Comparison of ENCODE assay signal across 22 cellular contexts in the genomic region with DNA sequence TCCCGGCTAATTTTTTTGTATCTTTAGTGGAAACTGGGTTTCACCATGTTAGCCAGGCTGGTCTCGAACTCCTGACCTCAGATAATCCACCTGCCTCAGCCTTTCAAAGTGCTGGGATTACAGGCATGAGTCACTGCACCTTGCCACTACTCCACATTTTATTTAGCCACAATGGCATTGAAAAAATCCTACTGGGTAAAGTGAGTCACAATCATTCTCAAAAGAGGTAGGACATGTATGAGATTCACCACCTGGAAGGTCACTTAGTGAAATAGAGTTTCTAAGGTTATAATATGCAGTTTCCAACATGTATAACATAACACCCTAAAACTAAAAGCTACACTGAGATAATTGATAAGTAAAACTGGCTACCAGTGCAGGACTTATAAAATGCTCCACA.
DNase-seq lines count a peak whose midpoint lies in the region; ATAC-seq and TF ChIP-seq lines count a peak whose summit lies in the region.
"Had no signal": no experiment of that assay in that cellular context is flagged by ENCODE, and none has a peak within 500 bp of the region (broad histone marks: within the 10 kb centered on the region; RNA-seq: fewer than 3 reads in every experiment).

No MANE protein-coding gene starts in this region.

- H4K20me1 ChIP-seq in HCT116 (ENCODE audit: insufficient read depth), result no peaks in the 10 kb centered on the region

- CTCF ChIA-PET in HCT116 (lab: Charles Lee), result no interaction called here

- DNase-seq in HCT116 (ENCODE audit: low read depth, low spot score) (peak; percentile 87), M059J (ENCODE audit: low read depth) (peak; percentile 42), SKM-1 (lab: John Stamatoyannopoulos, UW; ENCODE audit: unreplicated experiment) (no peak)
- DNase-seq: C1 segment of cervical spinal cord; CD4-positive, alpha-beta memory T cell; DMS153; DND-41; HCEC 1CT; NCI-H1048; NCI-H1417; NCI-H1694; NCI-H2029 treated with DMSO at 0.1 percent for 48 hours; NCI-H2227 treated with DMSO at 0.1 percent for 48 hours; NCI-H526 treated with DMSO at 0.1 percent for 48 hours; SHP77 had no signal

- H2AFZ ChIP-seq in HCT116 (ENCODE audit: low read depth, low read length, poor library complexity, severe bottlenecking), result no peak overlapping the region

- no peaks in the 10 kb centered on the region for H3K27me3 ChIP-seq in HCT116 (ENCODE audit: insufficient read depth, low read length)

- no peaks in the 10 kb centered on the region for H3K9me3 ChIP-seq in HCT116 (ENCODE audit: control insufficient read depth in 1 of 2, insufficient read depth in 1 of 2, low read depth in 1 of 2, low read length in 2 of 2)

- intact Hi-C loops in HCT116 (cut with micrococcal nuclease), result loop anchor here (1.0 kb wide), 1 partner anchor 19 kb away; no protein-coding TSS in a partner anchor

- peak; percentile 48 for ATAC-seq in HCT116
- peak; percentile 61 for ATAC-seq in esophagus mucosa
- no peak for ATAC-seq in GM21423 (IDR thresholded peaks at IDR 0.05; ENCODE audit: unreplicated experiment)
- ATAC-seq in HG03196 (IDR thresholded peaks at IDR 0.05; ENCODE audit: unreplicated experiment), result no peak
- ATAC-seq in HG03354 (IDR thresholded peaks at IDR 0.05; ENCODE audit: poor library complexity, severe bottlenecking, unreplicated experiment), result no peak
- ATAC-seq: K562, Panc1 had no signal

- peak overlapping the region; percentile 66 for H3K4me2 ChIP-seq in HCT116 (ENCODE audit: low read length)

- H3K27ac ChIP-seq in HCT116 (ENCODE audit: low read depth, low read length), result peak overlapping the region; percentile 94
- H3K27ac ChIP-seq: RWPE1 had no signal

- H3K4me3 ChIP-seq in HCT116 (replicated peaks in 1 of 2; ENCODE audit: low read depth in 1 of 2, low read length in 2 of 2), result no peak overlapping the region
- H3K4me3 ChIP-seq: K562 had no signal

- no peaks in the 10 kb centered on the region; a peak in 1 of 4 replicates for H3K36me3 ChIP-seq in HCT116 (ENCODE audit: control insufficient read depth in 1 of 2, insufficient read depth in 2 of 2, low read length in 2 of 2)

- TF ChIP-seq RAD21 in HCT116 (IDR thresholded peaks at IDR 0.05; ENCODE audit: low read depth), result no peak

- BruUV-seq in HCT116 (replicated peaks; lab: Mats Ljungman, UMichigan), result no TSS peak

- TF ChIP-seq POLR2A in HCT116 (IDR thresholded peaks at IDR 0.05; ENCODE audit: borderline replicate concordance, extremely low read depth, insufficient read depth, insufficient read length), result no peak

- no peak for TF ChIP-seq CTCF in HCT116 (IDR thresholded peaks at IDR 0.05 in 2 of 3, conservative IDR thresholded peaks at IDR 0.05 in 1 of 3; ENCODE audit: borderline replicate concordance in 1 of 3, insufficient read depth in 1 of 3, low read depth in 2 of 3, low read length in 2 of 3)

- no peaks in the 10 kb centered on the region for H3K9me2 ChIP-seq in HCT116 (ENCODE audit: insufficient read depth)

- RAD21 ChIA-PET in HCT116 (lab: Charles Lee; ENCODE audit: low non-redundant PET in 1 of 2, low total read pairs in 2 of 2, uncharacterized antibody in 2 of 2, unreplicated experiment in 2 of 2), result no interaction called here

- peaks cover 85 to 100% of the 10 kb centered on the region in 2 experiments for H3K4me1 ChIP-seq in HCT116 (ENCODE audit: control insufficient read depth in 1 of 2, insufficient read depth in 2 of 2, low read length in 2 of 2)

- POLR2A ChIA-PET in HCT116 (lab: Charles Lee), result interaction anchor here (1.0 to 5.0 kb wide), 12 partner anchors 11 to 190 kb away, joined by 3 to 43 read pairs (median 8); a partner anchor contains a TSS

- H3K9ac ChIP-seq in HCT116 (ENCODE audit: low read length), result peak overlapping the region; percentile 64

- peaks cover 22% of the 10 kb centered on the region for H3K79me2 ChIP-seq in HCT116 (ENCODE audit: insufficient read depth, low read length)

TF ChIP-seq in HCT116, 20 proteins besides CTCF, POLR2A, EP300 and RAD21:
- TF ChIP-seq ZFX (IDR thresholded peaks at IDR 0.05) (no peak), JUND (IDR thresholded peaks at IDR 0.05) (no peak), EZH2phosphoT487 (IDR thresholded peaks at IDR 0.05; ENCODE audit: borderline replicate concordance) (no peak), CBX3 (IDR thresholded peaks at IDR 0.05; ENCODE audit: low read depth) (no peak), CEBPB (IDR thresholded peaks at IDR 0.05; ENCODE audit: low read depth) (no peak), POLR2AphosphoS5 (IDR thresholded peaks at IDR 0.05; ENCODE audit: low read depth, low read length) (no peak), SP1 (IDR thresholded peaks at IDR 0.05; ENCODE audit: low read depth) (no peak)
- TF ChIP-seq, protein P1, sequence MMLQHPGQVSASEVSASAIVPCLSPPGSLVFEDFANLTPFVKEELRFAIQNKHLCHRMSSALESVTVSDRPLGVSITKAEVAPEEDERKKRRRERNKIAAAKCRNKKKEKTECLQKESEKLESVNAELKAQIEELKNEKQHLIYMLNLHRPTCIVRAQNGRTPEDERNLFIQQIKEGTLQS (IDR thresholded peaks at IDR 0.05), result no peak
- TF ChIP-seq, protein P2, sequence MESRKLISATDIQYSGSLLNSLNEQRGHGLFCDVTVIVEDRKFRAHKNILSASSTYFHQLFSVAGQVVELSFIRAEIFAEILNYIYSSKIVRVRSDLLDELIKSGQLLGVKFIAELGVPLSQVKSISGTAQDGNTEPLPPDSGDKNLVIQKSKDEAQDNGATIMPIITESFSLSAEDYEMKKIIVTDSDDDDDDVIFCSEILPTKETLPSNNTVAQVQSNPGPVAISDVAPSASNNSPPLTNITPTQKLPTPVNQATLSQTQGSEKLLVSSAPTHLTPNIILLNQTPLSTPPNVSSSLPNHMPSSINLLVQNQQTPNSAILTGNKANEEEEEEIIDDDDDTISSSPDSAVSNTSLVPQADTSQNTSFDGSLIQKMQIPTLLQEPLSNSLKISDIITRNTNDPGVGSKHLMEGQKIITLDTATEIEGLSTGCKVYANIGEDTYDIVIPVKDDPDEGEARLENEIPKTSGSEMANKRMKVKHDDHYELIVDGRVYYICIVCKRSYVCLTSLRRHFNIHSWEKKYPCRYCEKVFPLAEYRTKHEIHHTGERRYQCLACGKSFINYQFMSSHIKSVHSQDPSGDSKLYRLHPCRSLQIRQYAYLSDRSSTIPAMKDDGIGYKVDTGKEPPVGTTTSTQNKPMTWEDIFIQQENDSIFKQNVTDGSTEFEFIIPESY (IDR thresholded peaks at IDR 0.05; ENCODE audit: extremely low read depth, insufficient replicate concordance, low read length), result no peak

Comparison
In these comparisons a context has a peak if more than half of its experiments do, and no peak if none do; other contexts are left out.
1. ATAC-seq: peak in HCT116 (single experiment) and esophagus mucosa (single experiment); none in GM21423 (single experiment), HG03196 (single experiment) and HG03354 (single experiment).